ENCODE assay signal across 27 cellular contexts in genomic region chr3:127059032-127059560, GRCh38.
"Had no signal": no experiment of that assay in that cellular context is flagged by ENCODE, and none has a peak within 500 bp of the region (broad histone marks: within the 10 kb centered on the region; RNA-seq: fewer than 3 reads in every experiment).

No MANE protein-coding gene starts in this region.

- H3K4me1 ChIP-seq: adrenal gland, body of pancreas, SJCRH30 had no signal

- H3K4me1 Mint-ChIP-seq: activated CD4-positive, alpha-beta T cell treated with anti-CD3 and anti-CD28 coated beads for 36 hours; activated CD4-positive, alpha-beta T cell treated with anti-CD3 and anti-CD28 coated beads, Interleukin-2, amount 10 ng/mL, durations not matched to agents 7 days and 5 days; activated naive CD4-positive, alpha-beta T cell treated with anti-CD3 and anti-CD28 coated beads, Interleukin-2, amount 50 U/mL, for 24 hours; activated naive CD8-positive, alpha-beta T cell treated with anti-CD3 and anti-CD28 coated beads, Interleukin-2, amount 10 ng/mL, durations not matched to agents 7 days and 5 days had no signal

- H3K36me3 Mint-ChIP-seq: activated naive CD8-positive, alpha-beta T cell treated with anti-CD3 and anti-CD28 coated beads, Interleukin-2, amount 10 ng/mL, durations not matched to agents 7 days and 5 days had no signal

- H3K9me3 ChIP-seq: adrenal gland had no signal

- DNase-seq: activated CD4-positive, alpha-beta T cell treated with anti-CD3 and anti-CD28 coated beads for 36 hours; activated CD4-positive, alpha-beta T cell treated with anti-CD3 and anti-CD28 coated beads, Interleukin-2, amount 10 ng/mL, durations not matched to agents 7 days and 5 days; activated CD4-positive, alpha-beta T cell treated with anti-CD3 and anti-CD28 coated beads, Interleukin-2, amount 50 U/mL, for 48 hours; activated CD8-positive, alpha-beta T cell treated with anti-CD3 and anti-CD28 coated beads, Interleukin-2, amount 10 ng/mL, durations not matched to agents 7 days and 5 days; activated gamma-delta T cell; activated naive CD4-positive, alpha-beta T cell treated with Interleukin-2 at 50 U/mL for 16 hours; activated naive CD8-positive, alpha-beta T cell treated with anti-CD3 and anti-CD28 coated beads, Interleukin-2, amount 10 ng/mL, durations not matched to agents 7 days and 5 days; activated T-cell treated with anti-CD3 and anti-CD28 coated beads, Interleukin-2, amount 50 U/mL, for 24 hours; adrenal gland; body of pancreas; NCI-H1105; NCI-H1417 treated with DMSO at 0.1 percent for 48 hours; NCI-H187 treated with DMSO at 0.1 percent for 48 hours; NCI-H2081; NCI-H2171 treated with DMSO at 0.1 percent for 48 hours; NCI-H345; NCI-H524 treated with DMSO at 0.1 percent for 48 hours; SHP77; SJCRH30 had no signal

- H3K36me3 ChIP-seq: adrenal gland, breast epithelium, SJCRH30 had no signal

- H3K4me3 Mint-ChIP-seq: activated CD4-positive, alpha-beta T cell treated with anti-CD3 and anti-CD28 coated beads for 36 hours; activated CD4-positive, alpha-beta T cell treated with anti-CD3 and anti-CD28 coated beads, Interleukin-2, amount 10 ng/mL, durations not matched to agents 7 days and 5 days; activated CD8-positive, alpha-beta T cell treated with anti-CD3 and anti-CD28 coated beads, Interleukin-2, amount 10 ng/mL, durations not matched to agents 7 days and 5 days; activated naive CD4-positive, alpha-beta T cell treated with anti-CD3 and anti-CD28 coated beads, Interleukin-2, amount 50 U/mL, for 24 hours; activated naive CD8-positive, alpha-beta T cell treated with anti-CD3 and anti-CD28 coated beads, Interleukin-2, amount 10 ng/mL, durations not matched to agents 7 days and 5 days; activated T-cell treated with anti-CD3 and anti-CD28 coated beads, Interleukin-2, amount 50 U/mL, for 24 hours; T-helper 2 cell treated with Interferon-gamma antibody and Interleukin-4, amounts not matched to agents 5 μg/mL and 100 μg/mL, for 36 hours; WTC11 had no signal

- ATAC-seq: activated CD4-positive, alpha-beta T cell treated with anti-CD3 and anti-CD28 coated beads for 36 hours; activated CD4-positive, CD25-positive, alpha-beta regulatory T cell treated with anti-CD3 and anti-CD28 coated beads, Interleukin-2, amount 50 U/mL, for 24 hours; activated CD8-positive, alpha-beta T cell treated with anti-CD3 and anti-CD28 coated beads, Interleukin-2, amount 10 ng/mL, durations not matched to agents 7 days and 5 days; body of pancreas; Panc1; WTC11 had no signal

- H3K4me3 ChIP-seq: adrenal gland, body of pancreas, breast epithelium, SJCRH30, SK-N-MC had no signal

- H3K27me3 ChIP-seq: body of pancreas, breast epithelium, SJCRH30 had no signal

- H3K27ac Mint-ChIP-seq: activated CD4-positive, alpha-beta T cell treated with anti-CD3 and anti-CD28 coated beads for 36 hours; activated CD4-positive, alpha-beta T cell treated with anti-CD3 and anti-CD28 coated beads, Interleukin-2, amount 10 ng/mL, durations not matched to agents 7 days and 5 days; activated CD8-positive, alpha-beta T cell treated with anti-CD3 and anti-CD28 coated beads, Interleukin-2, amount 10 ng/mL, durations not matched to agents 7 days and 5 days; activated naive CD4-positive, alpha-beta T cell treated with anti-CD3 and anti-CD28 coated beads, Interleukin-2, amount 50 U/mL, for 24 hours; activated naive CD8-positive, alpha-beta T cell treated with anti-CD3 and anti-CD28 coated beads, Interleukin-2, amount 10 ng/mL, durations not matched to agents 7 days and 5 days; activated T-cell treated with anti-CD3 and anti-CD28 coated beads, Interleukin-2, amount 50 U/mL, for 24 hours; activated T-helper 2 cell treated with anti-CD3 and anti-CD28 coated beads, Interferon-gamma antibody, Interleukin-2, Interleukin-4, amounts not matched to agents 10 μg/mL and 5 μg/mL and 100 μg/mL, durations not matched to agents 14 hours and 24 hours and 36 hours; T-helper 2 cell treated with Interferon-gamma antibody and Interleukin-4, amounts not matched to agents 5 μg/mL and 100 μg/mL, for 36 hours; WTC11 had no signal

- H3K27ac ChIP-seq: adrenal gland, body of pancreas, SJCRH30, SK-N-MC had no signal
